In genomic region chr14:69535230-69535848, GRCh38 we compare ENCODE assay signal across 8 cellular contexts. TPM values are rescaled to one million over a fixed set of nuclear protein-coding genes. Genes with fewer than 3 reads are reported as not detected.
DNase-seq lines count a peak whose midpoint lies in the region; ATAC-seq and TF ChIP-seq lines count a peak whose summit lies in the region.

No MANE protein-coding gene starts in this region.

- H2AFZ ChIP-seq in PC-9 = no peak overlapping the region
- H2AFZ ChIP-seq in neural progenitor cell (replicated peaks) = peak overlapping the region; percentile 30

- H3K79me2 ChIP-seq in PC-9 (ENCODE audit: low read depth) = no peaks in the 10 kb centered on the region
- no peaks in the 10 kb centered on the region for H3K79me2 ChIP-seq in neural progenitor cell (ENCODE audit: low read depth)

- H3K27ac ChIP-seq in PC-9 = no peak overlapping the region
- no peak overlapping the region for H3K27ac ChIP-seq in esophagus muscularis mucosa (replicated peaks in 1 of 4)
- no peak overlapping the region for H3K27ac ChIP-seq in neural progenitor cell
- no peak overlapping the region for H3K27ac ChIP-seq in CD4-positive, alpha-beta T cell (ENCODE audit: low read depth, low read length)

- H3K4me1 Mint-ChIP-seq in neural progenitor cell = peaks cover 10% of the 10 kb centered on the region
- H3K4me1 Mint-ChIP-seq in natural killer cell treated with Interleukin-12 subunit alpha and Interleukin-12 subunit beta and Interleukin-15 and Interleukin-18, amount 100 ng/mL, for 72 hours (ENCODE audit: low read depth in 2 of 2) = no peaks in the 10 kb centered on the region
- no peaks in the 10 kb centered on the region for H3K4me1 Mint-ChIP-seq in CD4-positive, alpha-beta T cell (ENCODE audit: low read depth)

- no peak for TF ChIP-seq EP300 in esophagus muscularis mucosa (IDR thresholded peaks at IDR 0.05)

- no peak for ATAC-seq in natural killer cell treated with Interleukin-12 subunit alpha and Interleukin-12 subunit beta and Interleukin-15 and Interleukin-18, amount 100 ng/mL, for 72 hours
- ATAC-seq in CD4-positive, alpha-beta T cell (ENCODE audit: poor library complexity) = no peak
- no peak for ATAC-seq in HG03095 (IDR thresholded peaks at IDR 0.05; ENCODE audit: unreplicated experiment)

- no peak overlapping the region for H3K27ac Mint-ChIP-seq in neural progenitor cell
- H3K27ac Mint-ChIP-seq in natural killer cell treated with Interleukin-12 subunit alpha and Interleukin-12 subunit beta and Interleukin-15 and Interleukin-18, amount 100 ng/mL, for 72 hours = no peak overlapping the region
- H3K27ac Mint-ChIP-seq in CD4-positive, alpha-beta T cell = no peak overlapping the region

- peak; percentile 79 for DNase-seq in AG08396 (ENCODE audit: low spot score)
- peak; percentile 60 for DNase-seq in HT1080 (ENCODE audit: low read depth)
- peak in 1 of 2 experiments; percentile 34 for DNase-seq in PC-9
- no peak for DNase-seq in esophagus muscularis mucosa (ENCODE audit: extremely low spot score)
- peak; percentile 87 for DNase-seq in neural progenitor cell (ENCODE audit: low spot score)
- no peak for DNase-seq in natural killer cell treated with Interleukin-12 subunit alpha and Interleukin-12 subunit beta and Interleukin-15 and Interleukin-18, amount 100 ng/mL, for 72 hours (ENCODE audit: low spot score)
- DNase-seq in CD4-positive, alpha-beta T cell = no peak

- WGBS in esophagus muscularis mucosa = 0% methylated on average over 4 of the region's 4 CpGs

- H3K9me2 ChIP-seq in PC-9 (ENCODE audit: insufficient read depth) = no peaks in the 10 kb centered on the region

- H3K4me3 Mint-ChIP-seq in neural progenitor cell = no peak overlapping the region
- no peak overlapping the region for H3K4me3 Mint-ChIP-seq in natural killer cell treated with Interleukin-12 subunit alpha and Interleukin-12 subunit beta and Interleukin-15 and Interleukin-18, amount 100 ng/mL, for 72 hours
- H3K4me3 Mint-ChIP-seq in CD4-positive, alpha-beta T cell = no peak overlapping the region

- POLR2A ChIA-PET in PC-9 (lab: Charles Lee; ENCODE audit: unreplicated experiment) = no interaction called here
- POLR2A ChIA-PET in CD4-positive, alpha-beta T cell (lab: Charles Lee) = no interaction called here

- no peaks in the 10 kb centered on the region for H3K36me3 ChIP-seq in PC-9 (ENCODE audit: low read depth)
- no peaks in the 10 kb centered on the region for H3K36me3 ChIP-seq in esophagus muscularis mucosa
- no peaks in the 10 kb centered on the region for H3K36me3 ChIP-seq in neural progenitor cell

- H3K27me3 ChIP-seq in PC-9 (ENCODE audit: insufficient read depth, low read depth) (no peaks in the 10 kb centered on the region), esophagus muscularis mucosa (peaks cover 0 to 22% (median 0%) of the 10 kb centered on the region in 4 donors), neural progenitor cell (no peaks in the 10 kb centered on the region)
- peaks cover 6% of the 10 kb centered on the region for H3K27me3 ChIP-seq in CD4-positive, alpha-beta T cell (ENCODE audit: control insufficient read depth, insufficient read depth, low read length)

- no peaks in the 10 kb centered on the region for H3K27me3 Mint-ChIP-seq in neural progenitor cell (ENCODE audit: insufficient read depth, low read depth)
- peaks cover 20 to 30% of the 10 kb centered on the region in 2 donors for H3K27me3 Mint-ChIP-seq in natural killer cell treated with Interleukin-12 subunit alpha and Interleukin-12 subunit beta and Interleukin-15 and Interleukin-18, amount 100 ng/mL, for 72 hours
- peaks cover 56% of the 10 kb centered on the region for H3K27me3 Mint-ChIP-seq in CD4-positive, alpha-beta T cell

- H3F3A ChIP-seq in PC-9 (ENCODE audit: insufficient read depth, low read depth) (peaks cover 23% of the 10 kb centered on the region), neural progenitor cell (ENCODE audit: low read depth) (no peaks in the 10 kb centered on the region)

- no peaks in the 10 kb centered on the region for H3K9me3 Mint-ChIP-seq in neural progenitor cell
- H3K9me3 Mint-ChIP-seq in natural killer cell treated with Interleukin-12 subunit alpha and Interleukin-12 subunit beta and Interleukin-15 and Interleukin-18, amount 100 ng/mL, for 72 hours = no peaks in the 10 kb centered on the region
- H3K9me3 Mint-ChIP-seq in CD4-positive, alpha-beta T cell = no peaks in the 10 kb centered on the region

- H3K9me3 ChIP-seq in PC-9 (ENCODE audit: insufficient read depth, low read depth) (peaks cover 6% of the 10 kb centered on the region; the same call in 1 of the 2 replicates), esophagus muscularis mucosa (no peaks in the 10 kb centered on the region), neural progenitor cell (ENCODE audit: low read depth) (no peaks in the 10 kb centered on the region)
- no peaks in the 10 kb centered on the region for H3K9me3 ChIP-seq in CD4-positive, alpha-beta T cell (ENCODE audit: control insufficient read depth, low read length)

- intact Hi-C loops in PC-9 (cut with micrococcal nuclease; ENCODE audit: unreplicated experiment) (loop anchor here (1.0 to 2.0 kb wide), 2 partner anchors 39 to 49 kb away; partner anchors contain the start of gene CCDC177), esophagus muscularis mucosa (cut with DNase I) (loop anchor here (5.0 kb wide), 1 partner anchor 37 kb away; the partner anchor contains the start of gene CCDC177)
- intact Hi-C loops in CD4-positive, alpha-beta T cell (cut with DNase I, micrococcal nuclease) = no loop called here

- BruUV-seq in PC-9 (replicated peaks; lab: Mats Ljungman, UMichigan) = no TSS peak

- H3K4me2 ChIP-seq in PC-9 (no peak overlapping the region), neural progenitor cell (no peak overlapping the region)

- TF ChIP-seq POLR2A in esophagus muscularis mucosa (IDR thresholded peaks at IDR 0.05; ENCODE audit: low read depth) = no peak

- no peaks in the 10 kb centered on the region for H3K36me3 Mint-ChIP-seq in neural progenitor cell
- H3K36me3 Mint-ChIP-seq in natural killer cell treated with Interleukin-12 subunit alpha and Interleukin-12 subunit beta and Interleukin-15 and Interleukin-18, amount 100 ng/mL, for 72 hours = no peaks in the 10 kb centered on the region
- H3K36me3 Mint-ChIP-seq in CD4-positive, alpha-beta T cell (ENCODE audit: low read depth) = no peaks in the 10 kb centered on the region

- CTCF ChIA-PET in PC-9 (lab: Charles Lee) = interaction anchor here (1.1 to 1.4 kb wide), 2 partner anchors 30 to 39 kb away, joined by 3 to 14 read pairs; partner anchors contain the start of gene CCDC177
- CTCF ChIA-PET in CD4-positive, alpha-beta T cell (lab: Charles Lee) = no interaction called here

- TF ChIP-seq CTCF in PC-9 (conservative IDR thresholded peaks at IDR 0.05) = peak; percentile 74
- TF ChIP-seq CTCF in esophagus muscularis mucosa (IDR thresholded peaks at IDR 0.05) = peak; percentile 39 to 59 (median 47)
- TF ChIP-seq CTCF in neural progenitor cell (IDR thresholded peaks at IDR 0.05) = peak; percentile 81
- no peak for TF ChIP-seq CTCF in CD4-positive, alpha-beta T cell (IDR thresholded peaks at IDR 0.05)

- no peak overlapping the region for H3K9ac ChIP-seq in neural progenitor cell

- H3K4me3 ChIP-seq in PC-9 = no peak overlapping the region
- no peak overlapping the region for H3K4me3 ChIP-seq in esophagus muscularis mucosa
- H3K4me3 ChIP-seq in neural progenitor cell = no peak overlapping the region

- H3K4me1 ChIP-seq in PC-9 (replicated peaks; ENCODE audit: insufficient read depth) (peaks cover 33% of the 10 kb centered on the region), esophagus muscularis mucosa (peaks cover 0 to 4% (median 0%) of the 10 kb centered on the region in 4 donors), neural progenitor cell (peaks cover 3% of the 10 kb centered on the region)

- H4K20me1 ChIP-seq in PC-9 (ENCODE audit: insufficient read depth) (no peaks in the 10 kb centered on the region), neural progenitor cell (ENCODE audit: low read depth) (no peaks in the 10 kb centered on the region)

RNA-seq across cellular contexts. Expression of gene CCDC177, which starts 39.3 kb away (rescaled TPM):
- not detected in 2 replicates for total RNA-seq in HT1080 (2014; rRNA removed; shearing (Covaris generic))
- polyA plus RNA-seq in HT1080 (2015; cell fraction: cytosol; rRNA removed) = not detected in 2 replicates
- polyA plus RNA-seq in HT1080 (2015; cell fraction: nucleus; rRNA removed) = not detected in 2 replicates
- total RNA-seq in PC-9 (2021) (not detected in 2 replicates), esophagus muscularis mucosa (not detected), neural progenitor cell (ENCODE audit: low replicate concordance) (8.6 and 19.7 TPM in 2 replicates)
- total RNA-seq in natural killer cell treated with Interleukin-12 subunit alpha and Interleukin-12 subunit beta and Interleukin-15 and Interleukin-18, amount 100 ng/mL, for 72 hours = not detected
- total RNA-seq in CD4-positive, alpha-beta T cell = not detected

RNA-seq across cellular contexts. Expression of gene PLEKHD1, which starts 50.8 kb away (rescaled TPM):
- total RNA-seq in HT1080 (2014; rRNA removed; shearing (Covaris generic)) = not detected in 2 replicates
- not detected in 2 replicates for polyA plus RNA-seq in HT1080 (2015; cell fraction: cytosol; rRNA removed)
- not detected in 2 replicates for polyA plus RNA-seq in HT1080 (2015; cell fraction: nucleus; rRNA removed)
- total RNA-seq in PC-9 (2021) (0.60 and 0.65 TPM in 2 replicates), esophagus muscularis mucosa (under 1 TPM in 1 of 4 donors, not detected in 3; 0.17 TPM), neural progenitor cell (ENCODE audit: low replicate concordance) (not detected in 2 replicates)
- under 1 TPM; 0.14 to 0.21 TPM for total RNA-seq in natural killer cell treated with Interleukin-12 subunit alpha and Interleukin-12 subunit beta and Interleukin-15 and Interleukin-18, amount 100 ng/mL, for 72 hours
- total RNA-seq in CD4-positive, alpha-beta T cell = under 1 TPM; 0.47 to 0.63 TPM

Comparison
In these comparisons a context has a peak if more than half of its experiments do, and no peak if none do; other contexts are left out.
1. DNase-seq: peak in AG08396 (single experiment), HT1080 (single experiment) and neural progenitor cell (single experiment); none in esophagus muscularis mucosa (single experiment), natural killer cell treated with Interleukin-12 subunit alpha and Interleukin-12 subunit beta and Interleukin-15 and Interleukin-18, amount 100 ng/mL, for 72 hours (single experiment) and CD4-positive, alpha-beta T cell (0 of 10).
2. intact Hi-C loops: an anchor here in PC-9 (1.0 to 2.0 kb wide) and esophagus muscularis mucosa (5.0 kb wide); none called in CD4-positive, alpha-beta T cell.